ENCODE assay signal across 1 cellular context in genomic region chr18:31942999-31943894, GRCh38.
TF ChIP-seq lines count a peak whose summit lies in the region.

A gene with protein sequence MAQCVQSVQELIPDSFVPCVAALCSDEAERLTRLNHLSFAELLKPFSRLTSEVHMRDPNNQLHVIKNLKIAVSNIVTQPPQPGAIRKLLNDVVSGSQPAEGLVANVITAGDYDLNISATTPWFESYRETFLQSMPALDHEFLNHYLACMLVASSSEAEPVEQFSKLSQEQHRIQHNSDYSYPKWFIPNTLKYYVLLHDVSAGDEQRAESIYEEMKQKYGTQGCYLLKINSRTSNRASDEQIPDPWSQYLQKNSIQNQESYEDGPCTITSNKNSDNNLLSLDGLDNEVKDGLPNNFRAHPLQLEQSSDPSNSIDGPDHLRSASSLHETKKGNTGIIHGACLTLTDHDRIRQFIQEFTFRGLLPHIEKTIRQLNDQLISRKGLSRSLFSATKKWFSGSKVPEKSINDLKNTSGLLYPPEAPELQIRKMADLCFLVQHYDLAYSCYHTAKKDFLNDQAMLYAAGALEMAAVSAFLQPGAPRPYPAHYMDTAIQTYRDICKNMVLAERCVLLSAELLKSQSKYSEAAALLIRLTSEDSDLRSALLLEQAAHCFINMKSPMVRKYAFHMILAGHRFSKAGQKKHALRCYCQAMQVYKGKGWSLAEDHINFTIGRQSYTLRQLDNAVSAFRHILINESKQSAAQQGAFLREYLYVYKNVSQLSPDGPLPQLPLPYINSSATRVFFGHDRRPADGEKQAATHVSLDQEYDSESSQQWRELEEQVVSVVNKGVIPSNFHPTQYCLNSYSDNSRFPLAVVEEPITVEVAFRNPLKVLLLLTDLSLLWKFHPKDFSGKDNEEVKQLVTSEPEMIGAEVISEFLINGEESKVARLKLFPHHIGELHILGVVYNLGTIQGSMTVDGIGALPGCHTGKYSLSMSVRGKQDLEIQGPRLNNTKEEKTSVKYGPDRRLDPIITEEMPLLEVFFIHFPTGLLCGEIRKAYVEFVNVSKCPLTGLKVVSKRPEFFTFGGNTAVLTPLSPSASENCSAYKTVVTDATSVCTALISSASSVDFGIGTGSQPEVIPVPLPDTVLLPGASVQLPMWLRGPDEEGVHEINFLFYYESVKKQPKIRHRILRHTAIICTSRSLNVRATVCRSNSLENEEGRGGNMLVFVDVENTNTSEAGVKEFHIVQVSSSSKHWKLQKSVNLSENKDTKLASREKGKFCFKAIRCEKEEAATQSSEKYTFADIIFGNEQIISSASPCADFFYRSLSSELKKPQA (N-terminal part only) (minus strand): TSS chr18:31943128. CDS start chr18:31942764, 364 bp downstream.

TF ChIP-seq in HCT116, 20 proteins besides CTCF, POLR2A, EP300 and RAD21 (continued from another document):
- TF ChIP-seq, protein P1, sequence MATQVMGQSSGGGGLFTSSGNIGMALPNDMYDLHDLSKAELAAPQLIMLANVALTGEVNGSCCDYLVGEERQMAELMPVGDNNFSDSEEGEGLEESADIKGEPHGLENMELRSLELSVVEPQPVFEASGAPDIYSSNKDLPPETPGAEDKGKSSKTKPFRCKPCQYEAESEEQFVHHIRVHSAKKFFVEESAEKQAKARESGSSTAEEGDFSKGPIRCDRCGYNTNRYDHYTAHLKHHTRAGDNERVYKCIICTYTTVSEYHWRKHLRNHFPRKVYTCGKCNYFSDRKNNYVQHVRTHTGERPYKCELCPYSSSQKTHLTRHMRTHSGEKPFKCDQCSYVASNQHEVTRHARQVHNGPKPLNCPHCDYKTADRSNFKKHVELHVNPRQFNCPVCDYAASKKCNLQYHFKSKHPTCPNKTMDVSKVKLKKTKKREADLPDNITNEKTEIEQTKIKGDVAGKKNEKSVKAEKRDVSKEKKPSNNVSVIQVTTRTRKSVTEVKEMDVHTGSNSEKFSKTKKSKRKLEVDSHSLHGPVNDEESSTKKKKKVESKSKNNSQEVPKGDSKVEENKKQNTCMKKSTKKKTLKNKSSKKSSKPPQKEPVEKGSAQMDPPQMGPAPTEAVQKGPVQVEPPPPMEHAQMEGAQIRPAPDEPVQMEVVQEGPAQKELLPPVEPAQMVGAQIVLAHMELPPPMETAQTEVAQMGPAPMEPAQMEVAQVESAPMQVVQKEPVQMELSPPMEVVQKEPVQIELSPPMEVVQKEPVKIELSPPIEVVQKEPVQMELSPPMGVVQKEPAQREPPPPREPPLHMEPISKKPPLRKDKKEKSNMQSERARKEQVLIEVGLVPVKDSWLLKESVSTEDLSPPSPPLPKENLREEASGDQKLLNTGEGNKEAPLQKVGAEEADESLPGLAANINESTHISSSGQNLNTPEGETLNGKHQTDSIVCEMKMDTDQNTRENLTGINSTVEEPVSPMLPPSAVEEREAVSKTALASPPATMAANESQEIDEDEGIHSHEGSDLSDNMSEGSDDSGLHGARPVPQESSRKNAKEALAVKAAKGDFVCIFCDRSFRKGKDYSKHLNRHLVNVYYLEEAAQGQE (IDR thresholded peaks at IDR 0.05; ENCODE audit: low read depth): no peak
- no peak for TF ChIP-seq SRF (IDR thresholded peaks at IDR 0.05; ENCODE audit: low read depth)
- no peak for TF ChIP-seq ZFX (IDR thresholded peaks at IDR 0.05)
- TF ChIP-seq CBX3 (IDR thresholded peaks at IDR 0.05; ENCODE audit: low read depth): no peak; the same call in 1 of the 2 replicates
- TF ChIP-seq, protein P2, sequence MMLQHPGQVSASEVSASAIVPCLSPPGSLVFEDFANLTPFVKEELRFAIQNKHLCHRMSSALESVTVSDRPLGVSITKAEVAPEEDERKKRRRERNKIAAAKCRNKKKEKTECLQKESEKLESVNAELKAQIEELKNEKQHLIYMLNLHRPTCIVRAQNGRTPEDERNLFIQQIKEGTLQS (IDR thresholded peaks at IDR 0.05): no peak
- TF ChIP-seq SIN3A (IDR thresholded peaks at IDR 0.05; ENCODE audit: low read depth): peak; percentile 68
- TF ChIP-seq FOSL1 (IDR thresholded peaks at IDR 0.05; ENCODE audit: low read depth): no peak
- no peak for TF ChIP-seq ZNF274 (IDR thresholded peaks at IDR 0.05; ENCODE audit: low read depth, low read length)
- TF ChIP-seq, protein P3, sequence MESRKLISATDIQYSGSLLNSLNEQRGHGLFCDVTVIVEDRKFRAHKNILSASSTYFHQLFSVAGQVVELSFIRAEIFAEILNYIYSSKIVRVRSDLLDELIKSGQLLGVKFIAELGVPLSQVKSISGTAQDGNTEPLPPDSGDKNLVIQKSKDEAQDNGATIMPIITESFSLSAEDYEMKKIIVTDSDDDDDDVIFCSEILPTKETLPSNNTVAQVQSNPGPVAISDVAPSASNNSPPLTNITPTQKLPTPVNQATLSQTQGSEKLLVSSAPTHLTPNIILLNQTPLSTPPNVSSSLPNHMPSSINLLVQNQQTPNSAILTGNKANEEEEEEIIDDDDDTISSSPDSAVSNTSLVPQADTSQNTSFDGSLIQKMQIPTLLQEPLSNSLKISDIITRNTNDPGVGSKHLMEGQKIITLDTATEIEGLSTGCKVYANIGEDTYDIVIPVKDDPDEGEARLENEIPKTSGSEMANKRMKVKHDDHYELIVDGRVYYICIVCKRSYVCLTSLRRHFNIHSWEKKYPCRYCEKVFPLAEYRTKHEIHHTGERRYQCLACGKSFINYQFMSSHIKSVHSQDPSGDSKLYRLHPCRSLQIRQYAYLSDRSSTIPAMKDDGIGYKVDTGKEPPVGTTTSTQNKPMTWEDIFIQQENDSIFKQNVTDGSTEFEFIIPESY (IDR thresholded peaks at IDR 0.05; ENCODE audit: extremely low read depth, insufficient replicate concordance, low read length): peak; percentile 71
- no peak for TF ChIP-seq EZH2 (IDR thresholded peaks at IDR 0.05)
- TF ChIP-seq TCF7L2 (IDR thresholded peaks at IDR 0.05; ENCODE audit: borderline replicate concordance, extremely low read depth, insufficient read depth, insufficient read length): peak; percentile 26
- peak; percentile 94 for TF ChIP-seq MAX (IDR thresholded peaks at IDR 0.05)
- no peak for TF ChIP-seq CEBPB (IDR thresholded peaks at IDR 0.05; ENCODE audit: low read depth)
- no peak for TF ChIP-seq JUND (IDR thresholded peaks at IDR 0.05)
- TF ChIP-seq EGR1 (IDR thresholded peaks at IDR 0.05; ENCODE audit: low read depth): peak; percentile 60
- TF ChIP-seq ELF1 (IDR thresholded peaks at IDR 0.05; ENCODE audit: borderline replicate concordance, low read depth): peak; percentile 76
